9 cellular contexts compared by ENCODE assay signal in genomic region chr17:17722081-17722905, GRCh38. TPM values are rescaled to one million over a fixed set of nuclear protein-coding genes. Genes with fewer than 3 reads are reported as not detected.
DNase-seq lines count a peak whose midpoint lies in the region; ATAC-seq and TF ChIP-seq lines count a peak whose summit lies in the region.
"Had no signal": no experiment of that assay in that cellular context is flagged by ENCODE, and none has a peak within 500 bp of the region (broad histone marks: within the 10 kb centered on the region; RNA-seq: fewer than 3 reads in every experiment).

No MANE protein-coding gene starts in this region.

- TF ChIP-seq CTCF in WI38 (IDR thresholded peaks at IDR 0.05; ENCODE audit: low read depth, low read length) (no peak), glutamatergic neuron (IDR thresholded peaks at IDR 0.05; ENCODE audit: partially characterized antibody, unreplicated experiment) (no peak)

- H3K4me1 Mint-ChIP-seq in glutamatergic neuron (ENCODE audit: low read depth, unreplicated experiment) = peaks cover 36% of the 10 kb centered on the region

- peaks cover 22% of the 10 kb centered on the region; the same call in 1 of the 2 replicates for H3K4me1 ChIP-seq in ES-I3 (ENCODE audit: insufficient read depth, low read length)

- H3K27me3 Mint-ChIP-seq in glutamatergic neuron (ENCODE audit: unreplicated experiment) = peaks cover 30% of the 10 kb centered on the region

- H3K36me3 ChIP-seq in ES-I3 (ENCODE audit: insufficient read depth, low read length) = no peaks in the 10 kb centered on the region
- H3K36me3 ChIP-seq: upper lobe of left lung had no signal

- intact Hi-C loops in sciatic nerve (cut with DNase I) = no loop called here

- ATAC-seq in sciatic nerve = peak; percentile 50

- H3K9ac ChIP-seq in ES-I3 (ENCODE audit: low read depth, low read length) = peak overlapping the region; percentile 34; the same call in 1 of the 2 replicates

- DNase-seq in glutamatergic neuron (peak; percentile 52), sciatic nerve (ENCODE audit: low spot score) (no peak), HK-2 (ENCODE audit: unreplicated experiment) (no peak), NCI-H1105 treated with DMSO at 0.1 percent for 48 hours (lab: John Stamatoyannopoulos, UW) (no peak), NCI-H1436 (lab: John Stamatoyannopoulos, UW) (no peak), foreskin melanocyte (no peak)

- H3K27ac Mint-ChIP-seq in glutamatergic neuron (ENCODE audit: unreplicated experiment) = peak overlapping the region; percentile 75

- no peaks in the 10 kb centered on the region for H3K9me3 ChIP-seq in ES-I3 (ENCODE audit: control insufficient read depth, insufficient read depth, low read length)
- H3K9me3 ChIP-seq: upper lobe of left lung had no signal

- peak overlapping the region; percentile 58 for H3K4me3 ChIP-seq in WI38 (ENCODE audit: low read depth, low read length)

- H3K36me3 Mint-ChIP-seq in glutamatergic neuron (ENCODE audit: unreplicated experiment) = peaks cover 4% of the 10 kb centered on the region

- H3K9me3 Mint-ChIP-seq in glutamatergic neuron (ENCODE audit: unreplicated experiment) = peaks cover 36% of the 10 kb centered on the region

- H3K4me3 Mint-ChIP-seq in glutamatergic neuron (ENCODE audit: unreplicated experiment) = peak overlapping the region; percentile 94

RNA-seq across cellular contexts. Expression of gene RAI1, which starts 41.0 kb away (rescaled TPM):
- total RNA-seq in glutamatergic neuron (ENCODE audit: unreplicated experiment) (70.2 TPM), sciatic nerve (62.0 TPM)
